8 cellular contexts compared by ENCODE assay signal in the genomic region with DNA sequence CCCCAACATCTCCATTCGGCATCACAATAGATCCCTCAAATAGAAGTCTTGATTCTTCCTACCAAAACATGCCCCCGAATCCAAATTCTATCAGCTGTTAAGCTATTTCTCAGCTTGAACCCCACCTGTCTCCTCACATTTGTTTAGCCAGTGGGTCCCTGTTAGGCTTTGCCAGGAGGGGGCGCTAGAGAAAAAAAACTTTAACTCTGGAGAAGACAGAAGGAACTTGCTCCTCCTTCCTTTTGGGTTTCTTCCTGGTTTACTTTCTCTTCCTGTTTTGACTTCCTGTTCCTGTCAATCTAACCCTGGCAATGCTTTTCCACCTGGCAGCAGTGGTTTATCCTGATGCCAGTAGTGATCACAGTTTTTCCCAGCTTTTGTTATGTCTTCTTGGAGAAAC.
A peak's percentile ranks its signal among the peaks of the same experiment; 100 is the strongest.
DNase-seq lines count a peak whose midpoint lies in the region; ATAC-seq and TF ChIP-seq lines count a peak whose summit lies in the region.

No MANE protein-coding gene starts in this region.

- H2BK12ac ChIP-seq in H9 (ENCODE audit: insufficient read length, low read depth, low read length) = no peak overlapping the region

- no peak overlapping the region for H4K91ac ChIP-seq in H9 (ENCODE audit: insufficient read length, low read depth, low read length)

- no peak overlapping the region for H3K4me3 ChIP-seq in fibroblast of the aortic adventitia (ENCODE audit: low read depth, low read length)
- no peak overlapping the region for H3K4me3 ChIP-seq in CD8-positive, alpha-beta memory T cell (ENCODE audit: low read length)
- H3K4me3 ChIP-seq in CD4-positive, alpha-beta memory T cell (ENCODE audit: low read length in 2 of 2) = no peak overlapping the region

- peaks cover 11 to 17% of the 10 kb centered on the region in 2 experiments for H3K4me1 Mint-ChIP-seq in H9
- H3K4me1 Mint-ChIP-seq in CD8-positive, alpha-beta memory T cell = peaks cover 0 to 5% (median 2%) of the 10 kb centered on the region in 3 donors
- H3K4me1 Mint-ChIP-seq in CD4-positive, alpha-beta memory T cell = peaks cover 0 to 5% (median under 1%) of the 10 kb centered on the region in 4 donors

- no peak overlapping the region for H3K27ac Mint-ChIP-seq in H9
- no peak overlapping the region for H3K27ac Mint-ChIP-seq in CD8-positive, alpha-beta memory T cell
- H3K27ac Mint-ChIP-seq in CD4-positive, alpha-beta memory T cell = no peak overlapping the region

- H3K14ac ChIP-seq in H9 (ENCODE audit: insufficient read depth, low read length) = no peak overlapping the region

- H2AFZ ChIP-seq in H9 (ENCODE audit: low read length) = peak overlapping the region; percentile 72

- no peak overlapping the region for H2BK20ac ChIP-seq in H9 (ENCODE audit: low read depth, low read length, poor library complexity, severe bottlenecking)

- no peaks in the 10 kb centered on the region for H3K36me3 ChIP-seq in CD8-positive, alpha-beta memory T cell (ENCODE audit: insufficient read depth, low read length)
- no peaks in the 10 kb centered on the region for H3K36me3 ChIP-seq in CD4-positive, alpha-beta memory T cell (ENCODE audit: insufficient read depth, low read length)

- peaks cover 2% of the 10 kb centered on the region; the same call in 1 of the 2 replicates for H3K27me3 Mint-ChIP-seq in H9 (ENCODE audit: low read depth)
- peaks cover 1 to 17% of the 10 kb centered on the region in 2 donors for H3K27me3 Mint-ChIP-seq in CD8-positive, alpha-beta memory T cell
- H3K27me3 Mint-ChIP-seq in CD4-positive, alpha-beta memory T cell = peaks cover 0 to 4% of the 10 kb centered on the region in 2 donors

- no peaks in the 10 kb centered on the region for H4K20me1 ChIP-seq in H9 (ENCODE audit: control insufficient read depth, insufficient read depth, insufficient read length)

- no peak for ATAC-seq in stimulated activated naive CD8-positive, alpha-beta T cell treated with anti-CD3 and anti-CD28 coated beads, Interleukin-15, Interleukin-2, amounts not matched to agents 100 U/mL and 50 U/mL, for 24 hours
- ATAC-seq in GM18870 (IDR thresholded peaks at IDR 0.05; ENCODE audit: unreplicated experiment) = no peak

- POLR2A ChIA-PET in RWPE1 (lab: Yijun Ruan, JAX; ENCODE audit: low non-redundant PET) = no interaction called here
- POLR2A ChIA-PET in CD8-positive, alpha-beta memory T cell (lab: Charles Lee) = no interaction called here
- POLR2A ChIA-PET in CD4-positive, alpha-beta memory T cell (lab: Charles Lee; ENCODE audit: partially characterized antibody) = no interaction called here

- H3K79me1 ChIP-seq in H9 (ENCODE audit: insufficient read depth, low read depth, low read length, poor library complexity, severe bottlenecking) = no peaks in the 10 kb centered on the region

- 0 out of 7 replicates have a peak, but pooled peaks cover 0 to 2% (median 0%) of the 10 kb centered on the region in 3 experiments for H3K36me3 Mint-ChIP-seq in H9 (ENCODE audit: insufficient read depth in 1 of 3, low read depth in 3 of 3)
- peaks cover 0 to 4% (median 0%) of the 10 kb centered on the region in 3 donors for H3K36me3 Mint-ChIP-seq in CD8-positive, alpha-beta memory T cell
- no peaks in the 10 kb centered on the region for H3K36me3 Mint-ChIP-seq in CD4-positive, alpha-beta memory T cell

- WGBS in H9 (ENCODE audit: extremely low coverage, insufficient read length, low lambda C conversion rate) = no CpG with 5 or more reads among the region's 3 CpGs

- CTCF ChIA-PET in RWPE1 (lab: Yijun Ruan, JAX) = interaction anchor here (0.6 to 0.7 kb wide), 3 partner anchors 31 to 729 kb away, joined by 3 to 4 read pairs (median 3); no protein-coding TSS in a partner anchor
- CTCF ChIA-PET in CD8-positive, alpha-beta memory T cell (lab: Charles Lee) = no interaction called here
- CTCF ChIA-PET in CD4-positive, alpha-beta memory T cell (lab: Charles Lee; ENCODE audit: partially characterized antibody) = interaction anchor here (1.6 kb wide), 1 partner anchor 8 kb away, joined by 4 read pairs; no protein-coding TSS in a partner anchor

- no peak overlapping the region for H2BK5ac ChIP-seq in H9 (ENCODE audit: insufficient read length, low read length)

- H3K79me2 ChIP-seq in H9 (ENCODE audit: insufficient read depth, low read length) = no peaks in the 10 kb centered on the region

- H3K18ac ChIP-seq in H9 (ENCODE audit: insufficient read length, low read depth, low read length) = no peak overlapping the region

- no peak overlapping the region for H2AK5ac ChIP-seq in H9 (ENCODE audit: insufficient read length, low read length)

- H3K4me1 ChIP-seq in H9 (ENCODE audit: insufficient read depth, low read length) = no peaks in the 10 kb centered on the region; the same call in 1 of the 2 replicates
- H3K4me1 ChIP-seq in CD8-positive, alpha-beta memory T cell (ENCODE audit: insufficient read depth, low read length) = no peaks in the 10 kb centered on the region
- H3K4me1 ChIP-seq in CD4-positive, alpha-beta memory T cell (ENCODE audit: insufficient read depth, low read length) = no peaks in the 10 kb centered on the region

- peak; percentile 86 for TF ChIP-seq CTCF in H9 (conservative IDR thresholded peaks at IDR 0.05)
- peak; percentile 18; the same call in 1 of the 2 replicates for TF ChIP-seq CTCF in RWPE1 (conservative IDR thresholded peaks at IDR 0.05; ENCODE audit: low read depth)
- TF ChIP-seq CTCF in fibroblast of the aortic adventitia (IDR thresholded peaks at IDR 0.05; ENCODE audit: insufficient read depth, low read length) = peak; percentile 39

- no peaks in the 10 kb centered on the region for H3K27me3 ChIP-seq in H9 (ENCODE audit: insufficient read depth, low read length)
- H3K27me3 ChIP-seq in CD8-positive, alpha-beta memory T cell (ENCODE audit: insufficient read depth, low read length, poor library complexity, severe bottlenecking) = no peaks in the 10 kb centered on the region
- no peaks in the 10 kb centered on the region for H3K27me3 ChIP-seq in CD4-positive, alpha-beta memory T cell (ENCODE audit: insufficient read depth, low read length)

- no peaks in the 10 kb centered on the region for H3K9me3 ChIP-seq in H9 (ENCODE audit: control insufficient read depth, low read depth, low read length)
- no peaks in the 10 kb centered on the region for H3K9me3 ChIP-seq in CD8-positive, alpha-beta memory T cell (ENCODE audit: low read length)
- no peaks in the 10 kb centered on the region for H3K9me3 ChIP-seq in CD4-positive, alpha-beta memory T cell (ENCODE audit: control insufficient read depth in 1 of 2, low read length in 2 of 2)

- H3K56ac ChIP-seq in H9 (ENCODE audit: insufficient read length, low read depth, low read length) = no peak overlapping the region

- intact Hi-C loops in CD4-positive, alpha-beta memory T cell (cut with micrococcal nuclease) = no loop called here

- H2BK120ac ChIP-seq in H9 (ENCODE audit: low read depth, low read length, poor library complexity, severe bottlenecking) = no peak overlapping the region

- H3K27ac ChIP-seq in H9 (ENCODE audit: insufficient read length, low read depth, low read length) = no peak overlapping the region
- no peak overlapping the region for H3K27ac ChIP-seq in RWPE1
- no peak overlapping the region for H3K27ac ChIP-seq in CD8-positive, alpha-beta memory T cell (ENCODE audit: low read depth, low read length)
- H3K27ac ChIP-seq in CD4-positive, alpha-beta memory T cell (ENCODE audit: low read depth, low read length) = no peak overlapping the region

- H3K4me2 ChIP-seq in H9 (ENCODE audit: insufficient read depth, insufficient read length, low read length) = no peak overlapping the region

- H2BK15ac ChIP-seq in H9 (ENCODE audit: low read depth, low read length) = no peak overlapping the region

- no peak overlapping the region for H4K8ac ChIP-seq in H9 (replicated peaks; ENCODE audit: insufficient read length, low read depth, low read length)

- no peaks in the 10 kb centered on the region for H3K23me2 ChIP-seq in H9 (ENCODE audit: insufficient read length, low read depth, low read length, poor library complexity, severe bottlenecking)

- no peak overlapping the region for H3K4ac ChIP-seq in H9 (ENCODE audit: low read depth, low read length)

- no peak overlapping the region for H4K5ac ChIP-seq in H9 (ENCODE audit: insufficient read length, low read depth, low read length)

- DNase-seq in D341Med (ENCODE audit: low spot score) (peak; percentile 45), H9 (peak; percentile 70), RWPE1 (ENCODE audit: low spot score) (peak; percentile 12), fibroblast of the aortic adventitia (ENCODE audit: low read depth) (peak; percentile 25)
- peak; percentile 23 for DNase-seq in stimulated activated naive CD8-positive, alpha-beta T cell treated with anti-CD3 and anti-CD28 coated beads, Interleukin-15, Interleukin-2, amounts not matched to agents 100 U/mL and 50 U/mL, for 24 hours
- DNase-seq in CD8-positive, alpha-beta memory T cell = no peak
- no peak for DNase-seq in CD4-positive, alpha-beta memory T cell

- H3T11ph ChIP-seq in H9 (ENCODE audit: low read length) = no peak overlapping the region

- no peak overlapping the region for H3K4me3 Mint-ChIP-seq in H9
- H3K4me3 Mint-ChIP-seq in CD8-positive, alpha-beta memory T cell = no peak overlapping the region
- no peak overlapping the region for H3K4me3 Mint-ChIP-seq in CD4-positive, alpha-beta memory T cell

- H3K9ac ChIP-seq in H9 (ENCODE audit: extremely low read depth, insufficient read length, low read length) = no peak overlapping the region

- peaks cover 0 to 3% of the 10 kb centered on the region in 2 experiments; a peak in 2 of 5 replicates for H3K9me3 Mint-ChIP-seq in H9
- H3K9me3 Mint-ChIP-seq in CD8-positive, alpha-beta memory T cell = peaks cover 0 to 3% (median 0%) of the 10 kb centered on the region in 5 donors
- H3K9me3 Mint-ChIP-seq in CD4-positive, alpha-beta memory T cell = peaks cover 0 to 3% (median 0%) of the 10 kb centered on the region in 8 donors

- H3K23ac ChIP-seq in H9 (ENCODE audit: insufficient read length, low read depth, low read length) = no peak overlapping the region

Comparison
In these comparisons a context has a peak if more than half of its experiments do, and no peak if none do; other contexts are left out.
1. DNase-seq: peak in D341Med (single experiment), H9 (single experiment), RWPE1 (single experiment), fibroblast of the aortic adventitia (single experiment) and stimulated activated naive CD8-positive, alpha-beta T cell treated with anti-CD3 and anti-CD28 coated beads, Interleukin-15, Interleukin-2, amounts not matched to agents 100 U/mL and 50 U/mL, for 24 hours (single experiment); none in CD8-positive, alpha-beta memory T cell (0 of 5) and CD4-positive, alpha-beta memory T cell (0 of 5).
2. CTCF ChIP-seq: peak in every context shown above with its lines; median percentile 86 in H9; 39 in fibroblast of the aortic adventitia; 18 in RWPE1.